In genomic region chrX:120560405-120560841, GRCh38 we compare ENCODE assay signal across 8 cellular contexts. TPM values are rescaled to one million over a fixed set of nuclear protein-coding genes. Genes with fewer than 3 reads are reported as not detected.
DNase-seq lines count a peak whose midpoint lies in the region; ATAC-seq and TF ChIP-seq lines count a peak whose summit lies in the region.

No MANE protein-coding gene starts in this region.

- POLR2A ChIA-PET in PC-9 (lab: Charles Lee; ENCODE audit: unreplicated experiment) = interaction anchor here (0.6 to 1.6 kb wide), 4 partner anchors 31 to 300 kb away, joined by 5 to 54 read pairs (median 6); partner anchors contain the start of gene MCTS1

- H3K9me3 ChIP-seq in PC-9 (ENCODE audit: insufficient read depth, low read depth) = no peaks in the 10 kb centered on the region

- no peaks in the 10 kb centered on the region for H3K9me3 Mint-ChIP-seq in activated naive CD4-positive, alpha-beta T cell treated with anti-CD3 and anti-CD28 coated beads, Interleukin-2, amount 50 U/mL, for 72 hours

- H3K27ac Mint-ChIP-seq in activated naive CD4-positive, alpha-beta T cell treated with anti-CD3 and anti-CD28 coated beads, Interleukin-2, amount 50 U/mL, for 72 hours = peak overlapping the region; percentile 89 to 98

- ATAC-seq in GM18505 (IDR thresholded peaks at IDR 0.05; ENCODE audit: unreplicated experiment) (peak; percentile 22), HG02798 (IDR thresholded peaks at IDR 0.05; ENCODE audit: poor library complexity, unreplicated experiment) (peak; percentile 48), left cardiac atrium (peak; percentile 27 to 36)
- peak; percentile 42 to 46 for ATAC-seq in activated naive CD4-positive, alpha-beta T cell treated with anti-CD3 and anti-CD28 coated beads, Interleukin-2, amount 50 U/mL, for 72 hours

- no peaks in the 10 kb centered on the region; the same call in 1 of the 2 replicates for H4K20me1 ChIP-seq in PC-9 (ENCODE audit: insufficient read depth)

- CTCF ChIA-PET in PC-9 (lab: Charles Lee) = no interaction called here

- H3K79me2 ChIP-seq in PC-9 (ENCODE audit: low read depth) = peaks cover 68% of the 10 kb centered on the region

- no peak for TF ChIP-seq CTCF in PC-9 (conservative IDR thresholded peaks at IDR 0.05)

- peak overlapping the region; percentile 92 for H3K4me3 ChIP-seq in PC-9

- H3K27me3 ChIP-seq in PC-9 (ENCODE audit: insufficient read depth, low read depth) = no peaks in the 10 kb centered on the region

- BruUV-seq in PC-9 (replicated peaks; lab: Mats Ljungman, UMichigan) = TSS peak; percentile 59

- H2AFZ ChIP-seq in PC-9 = peak overlapping the region; percentile 68

- peaks cover 27% of the 10 kb centered on the region for H3K36me3 ChIP-seq in PC-9 (ENCODE audit: low read depth)

- intact Hi-C loops in PC-9 (cut with micrococcal nuclease; ENCODE audit: unreplicated experiment) (loop anchor here (1.0 to 5.0 kb wide), 2 partner anchors 10 to 102 kb away; no protein-coding TSS in a partner anchor), left cardiac atrium (cut with DNase I) (loop anchor here in 1 of 2 donors (5.0 kb wide), 1 partner anchor 42 kb away; the partner anchor contains the start of gene MCTS1)

- H3K4me1 ChIP-seq in PC-9 (replicated peaks; ENCODE audit: insufficient read depth) = peaks cover 39% of the 10 kb centered on the region

- no peak for TF ChIP-seq POLR2A in GM18505 (IDR thresholded peaks at IDR 0.05; ENCODE audit: borderline replicate concordance, extremely low read depth, insufficient read depth, insufficient read length)

- H3K27ac ChIP-seq in PC-9 = peak overlapping the region; percentile 98

- peak in 1 of 2 experiments; percentile 44 for DNase-seq in PC-9
- DNase-seq in activated naive CD4-positive, alpha-beta T cell treated with anti-CD3 and anti-CD28 coated beads, Interleukin-2, amount 50 U/mL, for 72 hours (ENCODE audit: low spot score in 2 of 2) = peak in 1 of 2 donors; percentile 21
- DNase-seq in left cardiac atrium = no peak
- DNase-seq in renal cortical epithelial cell (ENCODE audit: low read depth) = peak; percentile 35
- DNase-seq in NCI-H128 (lab: John Stamatoyannopoulos, UW; ENCODE audit: unreplicated experiment) = no peak
- DNase-seq in NCI-H2081 (lab: John Stamatoyannopoulos, UW) = no peak

- peaks cover 7 to 14% of the 10 kb centered on the region in 2 donors for H3K36me3 Mint-ChIP-seq in activated naive CD4-positive, alpha-beta T cell treated with anti-CD3 and anti-CD28 coated beads, Interleukin-2, amount 50 U/mL, for 72 hours

- H3F3A ChIP-seq in PC-9 (ENCODE audit: insufficient read depth, low read depth) = peaks cover 35% of the 10 kb centered on the region

- peak overlapping the region; percentile 89 for H3K4me2 ChIP-seq in PC-9

- H3K9me2 ChIP-seq in PC-9 (ENCODE audit: insufficient read depth) = no peaks in the 10 kb centered on the region

RNA-seq across cellular contexts. Expression of gene CUL4B, which starts 0.3 kb away (rescaled TPM):
- 98.6 and 154 TPM in 2 replicates for total RNA-seq in PC-9 (2021)
- 10 to 100 TPM; 59.4 to 60.6 TPM for total RNA-seq in activated naive CD4-positive, alpha-beta T cell treated with anti-CD3 and anti-CD28 coated beads, Interleukin-2, amount 50 U/mL, for 72 hours
- 10 to 100 TPM; 23.7 to 29.1 TPM for total RNA-seq in left cardiac atrium
- total RNA-seq in renal cortical epithelial cell = 24.3 and 59.0 TPM in 2 replicates

RNA-seq across cellular contexts. Expression of gene MCTS1, which starts 43.5 kb away (rescaled TPM):
- total RNA-seq in PC-9 (2021) (90.7 and 98.4 TPM in 2 replicates), left cardiac atrium (10 to 100 TPM; 31.3 to 34.9 TPM), renal cortical epithelial cell (33.9 and 66.7 TPM in 2 replicates)
- 10 to 100 TPM; 56.9 to 71.7 TPM for total RNA-seq in activated naive CD4-positive, alpha-beta T cell treated with anti-CD3 and anti-CD28 coated beads, Interleukin-2, amount 50 U/mL, for 72 hours
